In the genomic region with DNA sequence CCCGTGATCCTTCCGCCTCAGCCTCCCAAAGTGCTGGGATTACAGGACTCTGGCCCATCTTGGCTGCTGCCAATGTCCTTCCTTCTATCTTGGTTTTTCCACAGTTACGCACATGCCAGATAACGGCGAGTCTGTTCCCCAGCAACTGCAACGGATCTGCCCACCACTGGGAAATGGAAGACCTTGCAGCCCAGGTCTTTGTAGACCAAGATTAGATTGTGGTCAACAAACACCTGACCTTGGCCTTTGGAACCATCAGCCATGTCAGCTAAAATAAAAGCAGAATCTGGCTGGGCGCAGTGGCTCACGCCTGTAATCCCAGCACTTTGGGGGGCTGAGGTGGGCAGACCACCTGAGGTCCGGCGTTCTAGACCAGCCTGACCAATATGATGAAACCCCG, we compare ENCODE assay signal across 22 cellular contexts.
"Had no signal": no experiment of that assay in that cellular context is flagged by ENCODE, and none has a peak within 500 bp of the region (broad histone marks: within the 10 kb centered on the region; RNA-seq: fewer than 3 reads in every experiment).

No MANE protein-coding gene starts in this region.

- FAIRE-seq: RCC 7860 had no signal

- H3K27ac ChIP-seq: KMS-11, SJSA1, SK-N-MC had no signal

- H3K4me2 ChIP-seq: KMS-11 had no signal

- H3K27me3 ChIP-seq: SJSA1 had no signal

- DNase-seq: IMR-90, Kasumi-1, MM.1S, NCI-H1092 treated with DMSO at 0.1 percent for 48 hours, NCI-H1436, NCI-H187, NCI-H2029, NCI-H2081 treated with DMSO at 0.1 percent for 48 hours, NCI-H2171, NCI-H226, NCI-H446, NCI-H510A, NCI-H524 treated with DMSO at 0.1 percent for 48 hours, NCI-H69, NCI-H774, Right ventricle myocardium superior, RPMI8226, SIG-M5 had no signal

- H3K36me3 ChIP-seq: SJSA1 had no signal

- H3K9me3 ChIP-seq: SJSA1 had no signal

- H3K4me3 ChIP-seq: SJSA1, SK-N-MC had no signal

- H3K9ac ChIP-seq: KMS-11 had no signal
